In genomic region chr14:73695082-73695481, GRCh38 we compare ENCODE assay signal across 30 cellular contexts.
"Had no signal": no experiment of that assay in that cellular context is flagged by ENCODE, and none has a peak within 500 bp of the region (broad histone marks: within the 10 kb centered on the region; RNA-seq: fewer than 3 reads in every experiment).

No MANE protein-coding gene starts in this region.

- H3K4me1 Mint-ChIP-seq: brain had no signal

- H3K4me3 ChIP-seq: ascending aorta, breast epithelium, cardiac muscle cell, colonic mucosa, esophagus squamous epithelium, gastroesophageal sphincter, heart right ventricle had no signal

- DNase-seq: activated CD4-positive, alpha-beta memory T cell treated with anti-CD3 and anti-CD28 coated beads, Interleukin-2, amount 10 ng/mL, durations not matched to agents 7 days and 5 days; activated CD4-positive, alpha-beta T cell treated with anti-CD3 and anti-CD28 coated beads for 1 hour; activated CD4-positive, alpha-beta T cell treated with anti-CD3 and anti-CD28 coated beads for 4 hours; activated CD4-positive, alpha-beta T cell treated with anti-CD3 and anti-CD28 coated beads, Interleukin-2, amount 10 ng/mL, durations not matched to agents 7 days and 5 days; activated CD4-positive, alpha-beta T cell treated with anti-CD3 and anti-CD28 coated beads, Interleukin-2, amount 50 U/mL, for 4 hours; activated CD8-positive, alpha-beta memory T cell treated with anti-CD3 and anti-CD28 coated beads, Interleukin-2, amount 50 U/mL, for 48 hours; activated gamma-delta T cell; activated naive CD4-positive, alpha-beta T cell; activated naive CD4-positive, alpha-beta T cell treated with anti-CD3 and anti-CD28 coated beads, Interleukin-2, amount 10 ng/mL, durations not matched to agents 7 days and 5 days; activated naive CD8-positive, alpha-beta T cell treated with anti-CD3 and anti-CD28 coated beads, Interleukin-2, amount 10 ng/mL, durations not matched to agents 7 days and 5 days; activated T-cell treated with anti-CD3 and anti-CD28 coated beads for 4 hours; activated T-cell treated with anti-CD3 and anti-CD28 coated beads, Interleukin-2, amount 50 U/mL, for 24 hours; activated T-cell treated with anti-CD3 and anti-CD28 coated beads, Interleukin-2, amount 50 U/mL, for 72 hours; central memory CD4-positive, alpha-beta T cell; cerebellar nuclear complex; colonic mucosa; effector CD8-positive, alpha-beta T cell; esophagus squamous epithelium; foreskin melanocyte; heart right ventricle; T-helper 2 cell had no signal

- H3K4me3 Mint-ChIP-seq: activated CD4-positive, alpha-beta memory T cell treated with anti-CD3 and anti-CD28 coated beads, Interleukin-2, amount 10 ng/mL, durations not matched to agents 7 days and 5 days; activated CD4-positive, alpha-beta T cell treated with anti-CD3 and anti-CD28 coated beads, Interleukin-2, amount 10 ng/mL, durations not matched to agents 7 days and 5 days; activated naive CD4-positive, alpha-beta T cell treated with anti-CD3 and anti-CD28 coated beads, Interleukin-2, amount 10 ng/mL, durations not matched to agents 7 days and 5 days; activated naive CD8-positive, alpha-beta T cell treated with anti-CD3 and anti-CD28 coated beads, Interleukin-2, amount 10 ng/mL, durations not matched to agents 7 days and 5 days; activated T-cell treated with anti-CD3 and anti-CD28 coated beads, Interleukin-2, amount 50 U/mL, for 24 hours; activated T-cell treated with anti-CD3 and anti-CD28 coated beads, Interleukin-2, amount 50 U/mL, for 72 hours; brain had no signal

- H3K9me3 ChIP-seq: ascending aorta, breast epithelium, colonic mucosa, esophagus squamous epithelium, gastroesophageal sphincter, heart right ventricle had no signal

- H3K36me3 ChIP-seq: breast epithelium, colonic mucosa had no signal

- H3K27me3 Mint-ChIP-seq: activated CD4-positive, alpha-beta memory T cell treated with anti-CD3 and anti-CD28 coated beads, Interleukin-2, amount 10 ng/mL, durations not matched to agents 7 days and 5 days; activated CD4-positive, alpha-beta T cell treated with anti-CD3 and anti-CD28 coated beads, Interleukin-2, amount 10 ng/mL, durations not matched to agents 7 days and 5 days; activated naive CD4-positive, alpha-beta T cell treated with anti-CD3 and anti-CD28 coated beads, Interleukin-2, amount 10 ng/mL, durations not matched to agents 7 days and 5 days; activated naive CD8-positive, alpha-beta T cell treated with anti-CD3 and anti-CD28 coated beads, Interleukin-2, amount 10 ng/mL, durations not matched to agents 7 days and 5 days; activated T-cell treated with anti-CD3 and anti-CD28 coated beads, Interleukin-2, amount 50 U/mL, for 24 hours had no signal

- ATAC-seq: activated naive CD4-positive, alpha-beta T cell treated with anti-CD3 and anti-CD28 coated beads, Interleukin-2, amount 50 U/mL, for 72 hours; activated T-cell treated with anti-CD3 and anti-CD28 coated beads, Interleukin-2, amount 50 U/mL, for 72 hours; gastroesophageal sphincter; heart right ventricle had no signal

- H3K27ac Mint-ChIP-seq: activated CD4-positive, alpha-beta memory T cell treated with anti-CD3 and anti-CD28 coated beads, Interleukin-2, amount 10 ng/mL, durations not matched to agents 7 days and 5 days; activated CD4-positive, alpha-beta T cell treated with anti-CD3 and anti-CD28 coated beads, Interleukin-2, amount 10 ng/mL, durations not matched to agents 7 days and 5 days; activated naive CD4-positive, alpha-beta T cell treated with anti-CD3 and anti-CD28 coated beads, Interleukin-2, amount 10 ng/mL, durations not matched to agents 7 days and 5 days; activated naive CD8-positive, alpha-beta T cell treated with anti-CD3 and anti-CD28 coated beads, Interleukin-2, amount 10 ng/mL, durations not matched to agents 7 days and 5 days; activated T-cell treated with anti-CD3 and anti-CD28 coated beads, Interleukin-2, amount 50 U/mL, for 72 hours; brain had no signal

- H3K4me1 ChIP-seq: ascending aorta, breast epithelium, colonic mucosa, gastroesophageal sphincter had no signal

- FAIRE-seq: endometrium, endothelial cell of umbilical vein had no signal

- H3K27ac ChIP-seq: ascending aorta, breast epithelium, cardiac muscle cell, colonic mucosa, epithelial cell of prostate, esophagus squamous epithelium, gastroesophageal sphincter, heart right ventricle had no signal

- H3K9me3 Mint-ChIP-seq: activated CD4-positive, alpha-beta memory T cell treated with anti-CD3 and anti-CD28 coated beads, Interleukin-2, amount 10 ng/mL, durations not matched to agents 7 days and 5 days; activated naive CD4-positive, alpha-beta T cell treated with anti-CD3 and anti-CD28 coated beads, Interleukin-2, amount 10 ng/mL, durations not matched to agents 7 days and 5 days; activated naive CD4-positive, alpha-beta T cell treated with anti-CD3 and anti-CD28 coated beads, Interleukin-2, amount 50 U/mL, for 72 hours; activated naive CD8-positive, alpha-beta T cell treated with anti-CD3 and anti-CD28 coated beads, Interleukin-2, amount 10 ng/mL, durations not matched to agents 7 days and 5 days; activated T-cell treated with anti-CD3 and anti-CD28 coated beads, Interleukin-2, amount 50 U/mL, for 24 hours; activated T-cell treated with anti-CD3 and anti-CD28 coated beads, Interleukin-2, amount 50 U/mL, for 72 hours; brain had no signal

- H3K27me3 ChIP-seq: ascending aorta, breast epithelium, cardiac muscle cell, colonic mucosa, esophagus squamous epithelium, gastroesophageal sphincter, heart right ventricle had no signal
